Comparison of ENCODE assay signal across 8 cellular contexts in genomic region chr13:21296991-21297390, GRCh38.
DNase-seq lines count a peak whose midpoint lies in the region; ATAC-seq and TF ChIP-seq lines count a peak whose summit lies in the region.
"Not testable (repeated sequence)": the region's sequence is repeated elsewhere in the genome, so short reads cannot be mapped to it uniquely, and the experiment has no call there.

No MANE protein-coding gene starts in this region.

- POLR2A ChIA-PET in A673 (lab: Charles Lee; ENCODE audit: low non-redundant PET) = interaction anchor here (0.6 kb wide), 1 partner anchor 99 kb away, joined by 3 read pairs; no protein-coding TSS in a partner anchor

- TF ChIP-seq POLR2A in gastrocnemius medialis (IDR thresholded peaks at IDR 0.05) = not testable (repeated sequence)

- H3K36me3 ChIP-seq in A673 (ENCODE audit: insufficient read depth, low read length, poor library complexity, severe bottlenecking); gastrocnemius medialis: not testable (repeated sequence)

- H3K9me3 ChIP-seq in A673 (ENCODE audit: low read depth, low read length, poor library complexity, severe bottlenecking); gastrocnemius medialis: not testable (repeated sequence)

- H3K4me1 ChIP-seq in A673 (ENCODE audit: insufficient read depth, low read length, poor library complexity, severe bottlenecking) = peaks cover 25% of the 10 kb centered on the region
- peaks cover 11 to 14% of the 10 kb centered on the region in 2 donors for H3K4me1 ChIP-seq in gastrocnemius medialis

- in situ Hi-C loops in GM13977 (cut with MboI; ENCODE audit: low pct_unique_long_range_greater_than_20kb, low sequenced_read_pairs, unreplicated experiment) (loop anchor here (10.0 to 25.0 kb wide), 2 partner anchors 178 to 360 kb away; no protein-coding TSS in a partner anchor), gastrocnemius medialis (cut with MboI; ENCODE audit: low sequenced_read_pairs in 4 of 4) (loop anchor here (5.0 to 10.0 kb wide), 2 partner anchors 178 to 355 kb away; no protein-coding TSS in a partner anchor)

- ATAC-seq in HG03280 (IDR thresholded peaks at IDR 0.05; ENCODE audit: unreplicated experiment) (peak; percentile 26), gastrocnemius medialis (peak in 1 of 2 donors; percentile 28)

- peak overlapping the region; percentile 24 for H3K4me3 ChIP-seq in A673 (ENCODE audit: low read depth, low read length, poor library complexity, severe bottlenecking)
- H3K4me3 ChIP-seq in choroid plexus epithelial cell (ENCODE audit: low read depth, low read length); gastrocnemius medialis: not testable (repeated sequence)

- H3K27me3 ChIP-seq in A673 (replicated peaks; ENCODE audit: insufficient read depth, low read depth, low read length, poor library complexity); gastrocnemius medialis: not testable (repeated sequence)

- not testable (repeated sequence) for BruUV-seq in A673 (replicated peaks; lab: Mats Ljungman, UMichigan)

- H3K27ac ChIP-seq in A673 (ENCODE audit: low read depth, low read length, poor library complexity, severe bottlenecking) (peak overlapping the region; percentile 70), gastrocnemius medialis (peak overlapping the region in 3 of 4 donors; percentile 12 to 65 (median 46))

- peak; percentile 74 for TF ChIP-seq CTCF in A673 (conservative IDR thresholded peaks at IDR 0.05; ENCODE audit: low read depth, low read length)
- TF ChIP-seq CTCF in GM13977 (IDR thresholded peaks at IDR 0.05; ENCODE audit: extremely low read depth, insufficient read depth, missing control alignments) = peak; percentile 57
- peak; percentile 65 for TF ChIP-seq CTCF in choroid plexus epithelial cell (conservative IDR thresholded peaks at IDR 0.05; ENCODE audit: low read depth, low read length)
- TF ChIP-seq CTCF in gastrocnemius medialis (IDR thresholded peaks at IDR 0.05 in 4 of 5, conservative IDR thresholded peaks at IDR 0.05 in 1 of 5) = peak in 1 of 5 experiments; percentile 36

- DNase-seq in A673 (ENCODE audit: low spot score) = peak; percentile 89
- peak; percentile 39 for DNase-seq in GM13977 (ENCODE audit: low spot score)
- peak; percentile 66 to 90 for DNase-seq in NCI-H526 (lab: John Stamatoyannopoulos, UW)
- peak; percentile 62 for DNase-seq in activated CD4-positive, alpha-beta T cell treated with anti-CD3 and anti-CD28 coated beads for 48 hours
- peak; percentile 68 for DNase-seq in choroid plexus epithelial cell (ENCODE audit: low read depth)
- DNase-seq in islet precursor cell = peak; percentile 80
- peak in 1 of 2 donors; percentile 18 for DNase-seq in gastrocnemius medialis

- CTCF ChIA-PET in A673 (lab: Charles Lee) = interaction anchor here (0.6 to 1.7 kb wide), 4 partner anchors 99 to 180 kb away, joined by 3 to 9 read pairs (median 3); partner anchors contain the start of gene ZDHHC20

- intact Hi-C loops in A673 (cut with micrococcal nuclease; ENCODE audit: unreplicated experiment) = loop anchor here (1.0 to 10.0 kb wide), 7 partner anchors 55 to 1480 kb away; partner anchors contain the start of gene ZDHHC20
- intact Hi-C loops in gastrocnemius medialis (cut with DNase I; ENCODE audit: low total_unique reads) = loop anchor here (1.0 to 5.0 kb wide), 2 partner anchors 160 to 180 kb away; partner anchors contain the start of gene ZDHHC20
